ENCODE assay signal across 3 cellular contexts in the genomic region with DNA sequence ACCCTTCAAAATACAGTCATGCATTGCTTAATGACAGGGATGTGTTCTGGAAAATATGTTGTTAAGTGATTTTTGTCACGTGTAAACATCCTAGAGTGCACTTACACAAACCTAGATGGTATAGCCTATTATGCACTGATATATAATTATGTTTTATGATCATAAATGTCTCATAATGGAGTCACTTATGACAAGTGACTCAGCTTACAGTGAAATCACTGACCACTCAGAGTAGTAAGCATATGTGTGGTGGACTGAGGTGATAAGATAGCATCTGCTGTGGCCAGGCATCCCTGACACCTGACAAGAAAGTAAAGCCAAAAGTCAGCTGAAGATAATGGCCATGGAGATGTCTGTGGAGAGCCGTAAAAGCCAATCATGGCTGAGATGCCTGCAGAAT.
A peak's percentile ranks its signal among the peaks of the same experiment; 100 is the strongest.
TF ChIP-seq lines count a peak whose summit lies in the region.

No MANE protein-coding gene starts in this region.

TF ChIP-seq in HEK293, 187 proteins besides CTCF, POLR2A, EP300 and RAD21:
- TF ChIP-seq ZBTB44 (tag by site-specific recombination; IDR thresholded peaks at IDR 0.05) (no peak), ZBTB8A (tag by site-specific recombination; IDR thresholded peaks at IDR 0.05) (no peak), ZNF239 (tag by site-specific recombination; IDR thresholded peaks at IDR 0.05) (no peak), SP7 (tag by site-specific recombination; IDR thresholded peaks at IDR 0.05) (peak; percentile 57; the same call in 1 of the 2 replicates), ZNF639 (tag by site-specific recombination; IDR thresholded peaks at IDR 0.05) (no peak)

TF ChIP-seq in SK-N-SH, 30 proteins besides CTCF, POLR2A, EP300 and RAD21:
- TF ChIP-seq TCF12 (IDR thresholded peaks at IDR 0.05) = peak; percentile 27; the same call in 1 of the 2 replicates
- no peak for TF ChIP-seq GATA2 (CRISPR knock-in tag; IDR thresholded peaks at IDR 0.05)
- peak; percentile 36; the same call in 1 of the 2 replicates for TF ChIP-seq PBX3 (IDR thresholded peaks at IDR 0.05)
- TF ChIP-seq USF2 (IDR thresholded peaks at IDR 0.05; ENCODE audit: borderline replicate concordance, low read depth, low read length) = no peak

TF ChIP-seq in HepG2, 621 proteins besides CTCF, POLR2A, EP300 and RAD21:
- TF ChIP-seq ATF7 (IDR thresholded peaks at IDR 0.05) (no peak), ATF7 (CRISPR knock-in tag; IDR thresholded peaks at IDR 0.05) (no peak), ZSCAN9 (CRISPR knock-in tag; IDR thresholded peaks at IDR 0.05; ENCODE audit: borderline replicate concordance) (no peak), ZNF644 (CRISPR knock-in tag; IDR thresholded peaks at IDR 0.05; ENCODE audit: low read depth) (no peak), KDM5B (CRISPR knock-in tag; IDR thresholded peaks at IDR 0.05; ENCODE audit: borderline replicate concordance) (no peak), AFF4 (CRISPR knock-in tag; IDR thresholded peaks at IDR 0.05) (no peak), ZNF605 (CRISPR knock-in tag; IDR thresholded peaks at IDR 0.05) (no peak), ZNF326 (CRISPR knock-in tag; IDR thresholded peaks at IDR 0.05; ENCODE audit: borderline replicate concordance) (no peak), ZNF737 (CRISPR knock-in tag; IDR thresholded peaks at IDR 0.05; ENCODE audit: borderline replicate concordance) (no peak), ZBTB4 (CRISPR knock-in tag; IDR thresholded peaks at IDR 0.05; ENCODE audit: borderline replicate concordance) (no peak), ZNF674 (CRISPR knock-in tag; IDR thresholded peaks at IDR 0.05; ENCODE audit: low read depth) (no peak), SMAD3 (CRISPR knock-in tag; IDR thresholded peaks at IDR 0.05) (no peak), MXI1 (IDR thresholded peaks at IDR 0.05; ENCODE audit: borderline replicate concordance, low read depth, low read length) (no peak), ZNF772 (CRISPR knock-in tag; IDR thresholded peaks at IDR 0.05) (no peak), ZNF337 (CRISPR knock-in tag; IDR thresholded peaks at IDR 0.05; ENCODE audit: borderline replicate concordance, low read depth) (no peak), ARID2 (CRISPR knock-in tag; IDR thresholded peaks at IDR 0.05; ENCODE audit: borderline replicate concordance) (no peak)
- TF ChIP-seq, protein P1, sequence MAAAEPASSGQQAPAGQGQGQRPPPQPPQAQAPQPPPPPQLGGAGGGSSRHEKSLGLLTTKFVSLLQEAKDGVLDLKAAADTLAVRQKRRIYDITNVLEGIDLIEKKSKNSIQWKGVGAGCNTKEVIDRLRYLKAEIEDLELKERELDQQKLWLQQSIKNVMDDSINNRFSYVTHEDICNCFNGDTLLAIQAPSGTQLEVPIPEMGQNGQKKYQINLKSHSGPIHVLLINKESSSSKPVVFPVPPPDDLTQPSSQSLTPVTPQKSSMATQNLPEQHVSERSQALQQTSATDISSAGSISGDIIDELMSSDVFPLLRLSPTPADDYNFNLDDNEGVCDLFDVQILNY (CRISPR knock-in tag; conservative IDR thresholded peaks at IDR 0.05) = no peak
- TF ChIP-seq, protein P2, sequence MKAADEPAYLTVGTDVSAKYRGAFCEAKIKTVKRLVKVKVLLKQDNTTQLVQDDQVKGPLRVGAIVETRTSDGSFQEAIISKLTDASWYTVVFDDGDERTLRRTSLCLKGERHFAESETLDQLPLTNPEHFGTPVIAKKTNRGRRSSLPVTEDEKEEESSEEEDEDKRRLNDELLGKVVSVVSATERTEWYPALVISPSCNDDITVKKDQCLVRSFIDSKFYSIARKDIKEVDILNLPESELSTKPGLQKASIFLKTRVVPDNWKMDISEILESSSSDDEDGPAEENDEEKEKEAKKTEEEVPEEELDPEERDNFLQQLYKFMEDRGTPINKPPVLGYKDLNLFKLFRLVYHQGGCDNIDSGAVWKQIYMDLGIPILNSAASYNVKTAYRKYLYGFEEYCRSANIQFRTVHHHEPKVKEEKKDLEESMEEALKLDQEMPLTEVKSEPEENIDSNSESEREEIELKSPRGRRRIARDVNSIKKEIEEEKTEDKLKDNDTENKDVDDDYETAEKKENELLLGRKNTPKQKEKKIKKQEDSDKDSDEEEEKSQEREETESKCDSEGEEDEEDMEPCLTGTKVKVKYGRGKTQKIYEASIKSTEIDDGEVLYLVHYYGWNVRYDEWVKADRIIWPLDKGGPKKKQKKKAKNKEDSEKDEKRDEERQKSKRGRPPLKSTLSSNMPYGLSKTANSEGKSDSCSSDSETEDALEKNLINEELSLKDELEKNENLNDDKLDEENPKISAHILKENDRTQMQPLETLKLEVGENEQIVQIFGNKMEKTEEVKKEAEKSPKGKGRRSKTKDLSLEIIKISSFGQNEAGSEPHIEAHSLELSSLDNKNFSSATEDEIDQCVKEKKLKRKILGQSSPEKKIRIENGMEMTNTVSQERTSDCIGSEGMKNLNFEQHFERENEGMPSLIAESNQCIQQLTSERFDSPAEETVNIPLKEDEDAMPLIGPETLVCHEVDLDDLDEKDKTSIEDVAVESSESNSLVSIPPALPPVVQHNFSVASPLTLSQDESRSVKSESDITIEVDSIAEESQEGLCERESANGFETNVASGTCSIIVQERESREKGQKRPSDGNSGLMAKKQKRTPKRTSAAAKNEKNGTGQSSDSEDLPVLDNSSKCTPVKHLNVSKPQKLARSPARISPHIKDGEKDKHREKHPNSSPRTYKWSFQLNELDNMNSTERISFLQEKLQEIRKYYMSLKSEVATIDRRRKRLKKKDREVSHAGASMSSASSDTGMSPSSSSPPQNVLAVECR (CRISPR knock-in tag; IDR thresholded peaks at IDR 0.05; ENCODE audit: borderline replicate concordance) = no peak
